8 cellular contexts compared by ENCODE assay signal in the genomic region with DNA sequence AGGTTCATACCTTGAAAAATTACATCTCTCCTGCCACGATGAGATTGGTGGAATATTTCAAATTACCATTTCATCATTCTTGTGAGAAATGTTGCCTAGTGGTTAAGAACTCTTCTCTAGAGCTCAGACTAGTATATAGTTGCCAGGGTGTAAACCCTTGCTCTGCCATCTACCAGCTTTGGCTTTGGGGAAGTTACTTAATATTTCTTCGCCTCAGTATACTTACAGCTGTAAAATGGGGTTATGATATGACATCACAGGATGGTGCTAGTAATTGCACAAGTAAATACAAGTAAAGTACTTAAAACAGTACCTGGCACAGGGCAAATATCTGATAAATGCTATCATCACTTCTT. TPM values are rescaled to one million over a fixed set of nuclear protein-coding genes. Genes with fewer than 3 reads are reported as not detected.
DNase-seq lines count a peak whose midpoint lies in the region; ATAC-seq, FAIRE-seq and TF ChIP-seq lines count a peak whose summit lies in the region.

No MANE protein-coding gene starts in this region.

- no peak for FAIRE-seq in bronchial epithelial cell (lab: Jason Lieb, UNC)

- TF ChIP-seq CTCF in bronchial epithelial cell (IDR thresholded peaks at IDR 0.05; ENCODE audit: insufficient read depth, low read length, severe bottlenecking): no peak

- H3K27ac ChIP-seq in mucosa of rectum (ENCODE audit: low read depth in 2 of 2, low read length in 2 of 2): peak overlapping the region; percentile 85 to 89

- ATAC-seq in GM19035 (IDR thresholded peaks at IDR 0.05; ENCODE audit: unreplicated experiment): no peak

- H3K4me3 ChIP-seq in bronchial epithelial cell (ENCODE audit: low read depth, low read length): peak overlapping the region; percentile 93
- peak overlapping the region; percentile 90 to 91 for H3K4me3 ChIP-seq in mucosa of rectum (ENCODE audit: low read length in 2 of 2)

- H3K27me3 ChIP-seq in bronchial epithelial cell (ENCODE audit: control insufficient read depth, insufficient read depth, low read length) (no peaks in the 10 kb centered on the region), mucosa of rectum (ENCODE audit: control insufficient read depth in 2 of 2, insufficient read depth in 2 of 2, low read length in 2 of 2) (no peaks in the 10 kb centered on the region)

- H3K36me3 ChIP-seq in bronchial epithelial cell (ENCODE audit: control insufficient read depth, insufficient read depth, low read length): no peaks in the 10 kb centered on the region
- H3K36me3 ChIP-seq in mucosa of rectum (ENCODE audit: control insufficient read depth in 2 of 2, insufficient read depth in 2 of 2, low read length in 2 of 2): no peaks in the 10 kb centered on the region

- H3K9ac ChIP-seq in mucosa of rectum (ENCODE audit: low read depth in 1 of 2, low read length in 2 of 2): peak overlapping the region; percentile 85 to 89

- no peaks in the 10 kb centered on the region for H3K9me3 ChIP-seq in mucosa of rectum (ENCODE audit: control insufficient read depth in 2 of 2, low read length in 2 of 2)

- H3K4me1 ChIP-seq in mucosa of rectum (ENCODE audit: control insufficient read depth in 2 of 2, insufficient read depth in 2 of 2, low read length in 2 of 2): peaks cover 24 to 29% of the 10 kb centered on the region in 2 donors

- peak; percentile 30 for DNase-seq in NCI-H82 (lab: John Stamatoyannopoulos, UW)
- no peak for DNase-seq in NCI-H82 treated with DMSO at 0.1 percent for 48 hours (lab: John Stamatoyannopoulos, UW; ENCODE audit: unreplicated experiment)
- DNase-seq in NCI-H226: peak; percentile 28
- peak; percentile 64 for DNase-seq in bronchial epithelial cell (ENCODE audit: low read depth)
- DNase-seq in NCI-H774 (lab: John Stamatoyannopoulos, UW): no peak
- DNase-seq in LoVo (ENCODE audit: low spot score): no peak

RNA-seq across cellular contexts. Expression of a gene that starts 1.5 kb away (rescaled TPM):
- 31.6 and 34.8 TPM in 2 replicates for total RNA-seq in bronchial epithelial cell

Comparison
In these comparisons a context has a peak if more than half of its experiments do, and no peak if none do; other contexts are left out.
1. DNase-seq: peak in NCI-H82 (single experiment), NCI-H226 (single experiment) and bronchial epithelial cell (single experiment); none in NCI-H82 treated with DMSO at 0.1 percent for 48 hours (single experiment), NCI-H774 (single experiment) and LoVo (single experiment).